7 cellular contexts compared by ENCODE assay signal in the genomic region with DNA sequence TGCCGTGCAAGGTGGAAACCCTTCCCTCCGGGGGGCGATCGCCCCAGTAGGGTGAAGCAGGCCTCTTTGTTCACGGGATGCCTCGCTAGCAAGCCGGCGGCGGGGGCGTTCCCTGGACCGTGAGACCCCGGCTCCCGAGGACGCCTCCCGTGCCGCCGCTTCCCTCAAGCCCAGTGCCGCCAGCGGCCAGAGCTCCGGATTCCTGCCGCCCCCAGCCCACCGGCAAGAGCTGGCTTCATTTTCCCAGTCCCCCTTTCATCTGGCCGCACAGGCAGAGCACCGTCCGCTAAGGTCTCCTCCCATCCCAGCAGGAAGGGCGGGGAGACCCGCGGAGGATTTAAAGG. TPM values are rescaled to one million over a fixed set of nuclear protein-coding genes. Genes with fewer than 3 reads are reported as not detected.
A peak's percentile ranks its signal among the peaks of the same experiment; 100 is the strongest.
DNase-seq lines count a peak whose midpoint lies in the region; ATAC-seq, FAIRE-seq and TF ChIP-seq lines count a peak whose summit lies in the region.

No MANE protein-coding gene starts in this region.

- CTCF ChIA-PET in mammary epithelial cell (lab: Charles Lee; ENCODE audit: low non-redundant PET) = interaction anchor here (0.6 to 1.2 kb wide), 4 partner anchors 24 to 38 kb away, joined by 3 to 11 read pairs (median 4); no protein-coding TSS in a partner anchor

- 2% methylated on average over 10 of the region's 28 CpGs for WGBS in mammary epithelial cell (ENCODE audit: low coverage, missing lambda C conversion rate)

- no peak for TF ChIP-seq CTCF in mammary epithelial cell (conservative IDR thresholded peaks at IDR 0.05 in 1 of 2, IDR thresholded peaks at IDR 0.05 in 1 of 2; ENCODE audit: extremely low read depth in 1 of 2, insufficient read depth in 1 of 2, low read depth in 1 of 2, low read length in 2 of 2)

- H3K9ac ChIP-seq in mammary epithelial cell (ENCODE audit: insufficient read depth, low read length) = peak overlapping the region; percentile 86

- no peaks in the 10 kb centered on the region for H3K9me3 ChIP-seq in mammary epithelial cell (replicated peaks; ENCODE audit: insufficient read depth, low read length)

- ATAC-seq in HG02763 (IDR thresholded peaks at IDR 0.05; ENCODE audit: unreplicated experiment) = peak; percentile 11

- H3K4me3 ChIP-seq in mammary epithelial cell (replicated peaks in 1 of 3; ENCODE audit: insufficient read depth in 1 of 3, low read depth in 2 of 3, low read length in 3 of 3) = peak overlapping the region; percentile 68 to 78 (median 69)

- TSS peak; percentile 67 for BruUV-seq in mammary epithelial cell (replicated peaks; lab: Mats Ljungman, UMichigan)

- dilution Hi-C loops in mammary epithelial cell (cut with HindIII; ENCODE audit: low sequenced_read_pairs) = no loop called here

- peaks cover 68% of the 10 kb centered on the region for H3K4me1 ChIP-seq in mammary epithelial cell (ENCODE audit: insufficient read depth, low read length)

- H3K79me2 ChIP-seq in mammary epithelial cell (ENCODE audit: insufficient read depth, low read length) = no peaks in the 10 kb centered on the region

- no peak for DNase-seq in GM12892 (ENCODE audit: insufficient read length)
- peak in 4 of 5 experiments; percentile 13 to 62 (median 44) for DNase-seq in T-helper 2 cell
- no peak for DNase-seq in mammary epithelial cell
- peak; percentile 54 to 56 for DNase-seq in lung microvascular endothelial cell (ENCODE audit: low read depth in 2 of 2)
- peak in 13 of 49 donors; percentile 17 to 84 (median 52) for DNase-seq in substantia nigra (lab: John Stamatoyannopoulos, UW)
- DNase-seq in NCI-H1048 (lab: John Stamatoyannopoulos, UW) = no peak

- peak overlapping the region; percentile 71 for H2AFZ ChIP-seq in mammary epithelial cell (ENCODE audit: low read depth, low read length)

- H3K4me2 ChIP-seq in mammary epithelial cell (ENCODE audit: insufficient read depth, low read depth, low read length) = peak overlapping the region; percentile 99

- H4K20me1 ChIP-seq in mammary epithelial cell (ENCODE audit: insufficient read depth, low read length) = no peaks in the 10 kb centered on the region

- TF ChIP-seq POLR2A in GM12892 (IDR thresholded peaks at IDR 0.05; ENCODE audit: low read depth, low read length) = no peak

- intact Hi-C loops in mammary epithelial cell (cut with micrococcal nuclease) = loop anchor here (2.0 kb wide), 1 partner anchor 16 kb away; a partner anchor contains a TSS

- H3K27ac ChIP-seq in mammary epithelial cell (ENCODE audit: insufficient read depth, low read depth, low read length) (peak overlapping the region; percentile 76), substantia nigra (ENCODE audit: low read depth, low read length, poor library complexity, severe bottlenecking) (peak overlapping the region; percentile 81)

- in situ Hi-C loops in mammary epithelial cell (cut with MboI; ENCODE audit: low sequenced_read_pairs in 2 of 2) = no loop called here

- no peaks in the 10 kb centered on the region for H3K27me3 ChIP-seq in mammary epithelial cell (ENCODE audit: insufficient read depth, low read length)

- no peaks in the 10 kb centered on the region for H3K36me3 ChIP-seq in mammary epithelial cell (ENCODE audit: insufficient read depth, low read length)

- peak; percentile 46 for FAIRE-seq in GM12892 (lab: Jason Lieb, UNC)

RNA-seq across cellular contexts. Expression of a gene that starts 16.3 kb away (rescaled TPM):
- polyA plus RNA-seq in GM12892 (2012; ENCODE audit: missing spikeins) = 33.4 TPM
- total RNA-seq in mammary epithelial cell (10 to 100 TPM; 16.3 to 37.5 TPM), lung microvascular endothelial cell (14.1 and 16.1 TPM in 2 replicates)
- 21.0 TPM for polyA plus RNA-seq in mammary epithelial cell
- polyA minus RNA-seq in mammary epithelial cell = 11.8 TPM

Comparison
In these comparisons a context has a peak if more than half of its experiments do, and no peak if none do; other contexts are left out.
1. DNase-seq: peak in T-helper 2 cell (4 of 5) and lung microvascular endothelial cell (2 of 2); none in GM12892 (single experiment), mammary epithelial cell (single experiment) and NCI-H1048 (single experiment).